1 cellular context compared by ENCODE assay signal in the genomic region with DNA sequence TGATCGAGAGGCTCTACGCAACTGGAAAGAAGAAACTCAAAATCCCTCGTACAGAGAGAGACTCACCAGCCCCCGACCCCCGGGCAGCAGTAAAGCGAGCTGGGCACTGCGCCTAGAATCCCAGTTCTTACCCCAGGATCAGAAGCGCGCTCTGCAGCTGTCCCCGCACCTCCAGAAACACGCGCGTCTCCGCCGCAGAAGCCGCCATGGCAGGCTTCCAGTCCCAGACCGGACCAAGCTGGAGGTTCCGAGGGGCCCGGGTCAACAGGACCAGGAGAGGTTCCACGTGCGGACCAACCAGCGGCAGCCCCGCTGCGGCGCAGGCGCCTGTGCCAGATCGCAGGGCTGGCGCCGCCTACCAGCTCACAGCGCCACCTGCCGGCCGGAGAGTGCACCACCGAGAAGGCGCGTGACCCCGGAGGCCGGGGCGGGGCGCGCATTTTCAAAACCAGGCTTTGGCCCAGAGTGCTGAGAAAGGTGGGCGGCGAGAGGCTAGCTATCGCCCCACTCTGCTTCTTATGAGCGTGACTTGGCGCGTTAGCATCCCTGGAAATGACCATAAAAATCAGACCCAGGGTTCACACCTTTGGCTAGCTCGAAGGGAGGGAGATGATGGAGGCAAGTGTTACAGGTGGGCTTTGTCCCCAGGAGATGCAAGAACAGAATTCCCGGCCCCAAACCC.
TF ChIP-seq lines count a peak whose summit lies in the region.

A gene with protein sequence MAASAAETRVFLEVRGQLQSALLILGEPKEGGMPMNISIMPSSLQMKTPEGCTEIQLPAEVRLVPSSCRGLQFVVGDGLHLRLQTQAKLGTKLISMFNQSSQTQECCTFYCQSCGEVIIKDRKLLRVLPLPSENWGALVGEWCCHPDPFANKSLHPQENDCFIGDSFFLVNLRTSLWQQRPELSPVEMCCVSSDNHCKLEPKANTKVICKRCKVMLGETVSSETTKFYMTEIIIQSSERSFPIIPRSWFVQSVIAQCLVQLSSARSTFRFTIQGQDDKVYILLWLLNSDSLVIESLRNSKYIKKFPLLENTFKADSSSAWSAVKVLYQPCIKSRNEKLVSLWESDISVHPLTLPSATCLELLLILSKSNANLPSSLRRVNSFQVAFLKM (minus strand): TSS at position 331 of the 682 bp plus-strand sequence. CDS start 123 bp downstream, at position 208.

TF ChIP-seq in A549, 52 proteins besides CTCF, POLR2A, EP300 and RAD21 (continued from another document):
- TF ChIP-seq NPAS2 (CRISPR knock-in tag; IDR thresholded peaks at IDR 0.05; ENCODE audit: borderline replicate concordance) (no peak), EHMT2 (IDR thresholded peaks at IDR 0.05; ENCODE audit: low read depth) (no peak), ELK1 (IDR thresholded peaks at IDR 0.05; ENCODE audit: low read depth, low read length) (no peak), POLR2AphosphoS2 (conservative IDR thresholded peaks at IDR 0.05; ENCODE audit: low read length) (no peak), ZSCAN20 (CRISPR knock-in tag; IDR thresholded peaks at IDR 0.05) (no peak)
- TF ChIP-seq, protein P1, sequence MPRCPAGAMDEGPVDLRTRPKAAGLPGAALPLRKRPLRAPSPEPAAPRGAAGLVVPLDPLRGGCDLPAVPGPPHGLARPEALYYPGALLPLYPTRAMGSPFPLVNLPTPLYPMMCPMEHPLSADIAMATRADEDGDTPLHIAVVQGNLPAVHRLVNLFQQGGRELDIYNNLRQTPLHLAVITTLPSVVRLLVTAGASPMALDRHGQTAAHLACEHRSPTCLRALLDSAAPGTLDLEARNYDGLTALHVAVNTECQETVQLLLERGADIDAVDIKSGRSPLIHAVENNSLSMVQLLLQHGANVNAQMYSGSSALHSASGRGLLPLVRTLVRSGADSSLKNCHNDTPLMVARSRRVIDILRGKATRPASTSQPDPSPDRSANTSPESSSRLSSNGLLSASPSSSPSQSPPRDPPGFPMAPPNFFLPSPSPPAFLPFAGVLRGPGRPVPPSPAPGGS (IDR thresholded peaks at IDR 0.05), result no peak
